28 cellular contexts compared by ENCODE assay signal in the genomic region with DNA sequence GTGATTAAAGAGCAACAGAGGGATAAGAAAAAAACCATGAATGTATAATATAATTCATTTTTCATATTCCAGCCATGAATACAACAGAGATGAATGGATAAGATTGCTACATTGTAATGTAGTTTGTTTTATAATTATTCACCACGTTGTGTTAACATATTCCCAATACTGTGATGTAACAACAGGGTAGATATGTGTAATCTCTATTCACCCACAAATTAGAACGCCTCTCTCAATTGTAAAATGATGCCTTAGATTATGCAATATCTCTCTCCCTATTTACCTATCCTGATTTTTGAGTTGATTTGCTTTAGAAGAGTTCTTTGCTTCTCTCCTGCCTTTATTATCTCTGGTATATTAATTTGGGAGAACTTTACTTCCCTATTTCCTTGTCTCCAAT.
"Had no signal": no experiment of that assay in that cellular context is flagged by ENCODE, and none has a peak within 500 bp of the region (broad histone marks: within the 10 kb centered on the region; RNA-seq: fewer than 3 reads in every experiment).

No MANE protein-coding gene starts in this region.

- FAIRE-seq: endometrium, islet of Langerhans, keratinocyte had no signal

- H3K36me3 Mint-ChIP-seq: mesothelial cell of epicardium; naive B cell; naive thymus-derived CD8-positive, alpha-beta T cell had no signal

- H3K9me3 Mint-ChIP-seq: dendritic cell treated with granulocyte-macrophage colony-stimulating factor and Interleukin-4, amounts not matched to agents 40 ng/mL and 50 ng/mL, for 4 days; effector memory CD8-positive, alpha-beta T cell; endodermal cell; mesothelial cell of epicardium; naive B cell; naive thymus-derived CD8-positive, alpha-beta T cell had no signal

- DNase-seq: colonic mucosa; cortex of kidney; effector CD8-positive, alpha-beta T cell; effector memory CD8-positive, alpha-beta T cell; endodermal cell; erythroblast; esophagus squamous epithelium; foreskin fibroblast; foreskin melanocyte; gastrocnemius medialis; glutamatergic neuron; head of caudate nucleus; heart right ventricle; hippocampal formation; left cardiac atrium; left lung; left ventricle myocardium superior; lower lobe of right lung; mesenchymal stem cell; mucosa of descending colon; naive B cell; naive thymus-derived CD8-positive, alpha-beta T cell had no signal

- H3K4me3 ChIP-seq: colonic mucosa, esophagus squamous epithelium, gastrocnemius medialis, heart right ventricle, left lung, lower lobe of right lung, mucosa of descending colon had no signal

- H3K27me3 ChIP-seq: colonic mucosa, esophagus squamous epithelium, gastrocnemius medialis, left lung had no signal

- ATAC-seq: effector memory CD8-positive, alpha-beta T cell; esophagus mucosa; gastrocnemius medialis; heart right ventricle; left cardiac atrium; left lung; left ventricle myocardium superior; lower lobe of right lung; mucosa of descending colon; naive thymus-derived CD8-positive, alpha-beta T cell had no signal

- H3K4me1 Mint-ChIP-seq: mesothelial cell of epicardium; naive B cell; naive thymus-derived CD8-positive, alpha-beta T cell had no signal

- H3K4me1 ChIP-seq: colonic mucosa, esophagus squamous epithelium, gastrocnemius medialis, heart right ventricle, left lung, lower lobe of right lung had no signal

- H3K27ac ChIP-seq: colonic mucosa, esophagus squamous epithelium, gastrocnemius medialis, heart right ventricle, left lung, lower lobe of right lung had no signal

- H3K36me3 ChIP-seq: colonic mucosa, esophagus squamous epithelium, heart right ventricle, left lung, lower lobe of right lung had no signal

- H3K9me3 ChIP-seq: colonic mucosa, esophagus squamous epithelium, gastrocnemius medialis, left lung, lower lobe of right lung, mucosa of descending colon had no signal

- H3K4me3 Mint-ChIP-seq: dendritic cell treated with granulocyte-macrophage colony-stimulating factor and Interleukin-4, amounts not matched to agents 40 ng/mL and 50 ng/mL, for 4 days; effector memory CD8-positive, alpha-beta T cell; endodermal cell; mesothelial cell of epicardium; naive B cell; naive thymus-derived CD8-positive, alpha-beta T cell had no signal

- H3K27ac Mint-ChIP-seq: dendritic cell treated with granulocyte-macrophage colony-stimulating factor and Interleukin-4, amounts not matched to agents 40 ng/mL and 50 ng/mL, for 4 days; effector memory CD8-positive, alpha-beta T cell; endodermal cell; mesothelial cell of epicardium; naive B cell; naive thymus-derived CD8-positive, alpha-beta T cell had no signal

- H3K27me3 Mint-ChIP-seq: dendritic cell treated with granulocyte-macrophage colony-stimulating factor and Interleukin-4, amounts not matched to agents 40 ng/mL and 50 ng/mL, for 4 days; naive B cell had no signal
